ENCODE assay signal across 8 cellular contexts in genomic region chr15:75836953-75837321, GRCh38. TPM values are rescaled to one million over a fixed set of nuclear protein-coding genes. Genes with fewer than 3 reads are reported as not detected.
DNase-seq lines count a peak whose midpoint lies in the region; ATAC-seq, FAIRE-seq and TF ChIP-seq lines count a peak whose summit lies in the region.

No MANE protein-coding gene starts in this region.

- H3K9me3 ChIP-seq in keratinocyte (ENCODE audit: control insufficient read depth, low read depth, low read length), result no peaks in the 10 kb centered on the region

- peak overlapping the region; percentile 72 for H3K27ac ChIP-seq in keratinocyte (ENCODE audit: control insufficient read depth, insufficient read depth, low read length)

- peaks cover 1% of the 10 kb centered on the region for H3K36me3 Mint-ChIP-seq in activated T-helper 1 cell treated with anti-CD3 and anti-CD28 coated beads, Interleukin-12 subunit alpha, Interleukin-12 subunit beta, Interleukin-2, Interleukin-4 antibody, amounts not matched to agents 30 ng/mL and 10 ng/mL and 1 ng/mL, durations not matched to agents 14 hours and 24 hours and 36 hours (ENCODE audit: low read depth)

- peak; percentile 95 for FAIRE-seq in keratinocyte (lab: Jason Lieb, UNC)

- DNase-seq in AG20443 (ENCODE audit: low spot score) (peak; percentile 88), GM19240 (ENCODE audit: insufficient read length, low spot score) (peak; percentile 15), HT1080 (ENCODE audit: low read depth) (peak; percentile 85), keratinocyte (ENCODE audit: low read depth, low spot score) (no peak), NCI-H1417 (lab: John Stamatoyannopoulos, UW) (no peak), COLO668 (lab: John Stamatoyannopoulos, UW; ENCODE audit: unreplicated experiment) (no peak), left colon (no peak)
- DNase-seq in activated T-helper 1 cell treated with anti-CD3 and anti-CD28 coated beads, Interleukin-12 subunit alpha, Interleukin-12 subunit beta, Interleukin-2, Interleukin-4 antibody, amounts not matched to agents 30 ng/mL and 10 ng/mL and 1 ng/mL, durations not matched to agents 14 hours and 24 hours and 36 hours (ENCODE audit: low spot score), result peak; percentile 55

- H3K4me3 Mint-ChIP-seq in activated T-helper 1 cell treated with anti-CD3 and anti-CD28 coated beads, Interleukin-12 subunit alpha, Interleukin-12 subunit beta, Interleukin-2, Interleukin-4 antibody, amounts not matched to agents 30 ng/mL and 10 ng/mL and 1 ng/mL, durations not matched to agents 14 hours and 24 hours and 36 hours, result no peak overlapping the region

- H3K79me2 ChIP-seq in keratinocyte (ENCODE audit: control insufficient read depth, insufficient read depth, low read length), result no peaks in the 10 kb centered on the region

- no peaks in the 10 kb centered on the region for H3K9me3 Mint-ChIP-seq in activated T-helper 1 cell treated with anti-CD3 and anti-CD28 coated beads, Interleukin-12 subunit alpha, Interleukin-12 subunit beta, Interleukin-2, Interleukin-4 antibody, amounts not matched to agents 30 ng/mL and 10 ng/mL and 1 ng/mL, durations not matched to agents 14 hours and 24 hours and 36 hours

- H3K4me1 ChIP-seq in keratinocyte (ENCODE audit: control insufficient read depth, extremely low read depth, insufficient read depth, low read length), result peaks cover 36% of the 10 kb centered on the region

- no peak for ATAC-seq in left colon

- intact Hi-C loops in activated T-helper 1 cell treated with anti-CD3 and anti-CD28 coated beads, Interleukin-12 subunit alpha, Interleukin-12 subunit beta, Interleukin-2, Interleukin-4 antibody, amounts not matched to agents 30 ng/mL and 10 ng/mL and 1 ng/mL, durations not matched to agents 14 hours and 24 hours and 36 hours (cut with micrococcal nuclease), result loop anchor here (1.0 to 5.0 kb wide), 3 partner anchors 7 to 80 kb away; no protein-coding TSS in a partner anchor
- intact Hi-C loops in left colon (cut with DNase I, micrococcal nuclease), result no loop called here

- peak overlapping the region; percentile 65 for H3K4me2 ChIP-seq in keratinocyte (ENCODE audit: control insufficient read depth, extremely low read depth, insufficient read depth, low read depth, low read length)

- H3K9me1 ChIP-seq in keratinocyte (ENCODE audit: control insufficient read depth, extremely low read depth, insufficient read depth, low read length), result no peaks in the 10 kb centered on the region

- dilution Hi-C loops in keratinocyte (cut with MboI; ENCODE audit: extremely low pct_ligation_motif_present, low sequenced_read_pairs), result no loop called here

- no peaks in the 10 kb centered on the region for H3K27me3 ChIP-seq in keratinocyte (ENCODE audit: control insufficient read depth, extremely low read depth, insufficient read depth, low read length)

- H3K27me3 Mint-ChIP-seq in activated T-helper 1 cell treated with anti-CD3 and anti-CD28 coated beads, Interleukin-12 subunit alpha, Interleukin-12 subunit beta, Interleukin-2, Interleukin-4 antibody, amounts not matched to agents 30 ng/mL and 10 ng/mL and 1 ng/mL, durations not matched to agents 14 hours and 24 hours and 36 hours (ENCODE audit: insufficient read depth), result peaks cover 6% of the 10 kb centered on the region

- no peaks in the 10 kb centered on the region for H3K36me3 ChIP-seq in keratinocyte (ENCODE audit: control insufficient read depth in 2 of 2, extremely low read depth in 1 of 2, insufficient read depth in 2 of 2, low read length in 2 of 2)

- H3K9ac ChIP-seq in keratinocyte (ENCODE audit: control insufficient read depth, extremely low read depth, insufficient read depth, low read length), result peak overlapping the region; percentile 4

- H2AFZ ChIP-seq in keratinocyte (ENCODE audit: control insufficient read depth, low read length), result peak overlapping the region; percentile 66

- peaks cover 13% of the 10 kb centered on the region for H3K4me1 Mint-ChIP-seq in activated T-helper 1 cell treated with anti-CD3 and anti-CD28 coated beads, Interleukin-12 subunit alpha, Interleukin-12 subunit beta, Interleukin-2, Interleukin-4 antibody, amounts not matched to agents 30 ng/mL and 10 ng/mL and 1 ng/mL, durations not matched to agents 14 hours and 24 hours and 36 hours (ENCODE audit: low read depth)

- peak in 1 of 3 experiments; percentile 4 for TF ChIP-seq CTCF in keratinocyte (optimal IDR thresholded peaks at IDR 0.05 in 1 of 3, IDR thresholded peaks at IDR 0.05 in 1 of 3, conservative IDR thresholded peaks at IDR 0.05 in 1 of 3; ENCODE audit: extremely low read depth in 1 of 3, insufficient read depth in 2 of 3, low read length in 3 of 3)

- no peaks in the 10 kb centered on the region for H4K20me1 ChIP-seq in keratinocyte (ENCODE audit: control insufficient read depth, extremely low read depth, insufficient read depth, low read length)

- H3K27ac Mint-ChIP-seq in activated T-helper 1 cell treated with anti-CD3 and anti-CD28 coated beads, Interleukin-12 subunit alpha, Interleukin-12 subunit beta, Interleukin-2, Interleukin-4 antibody, amounts not matched to agents 30 ng/mL and 10 ng/mL and 1 ng/mL, durations not matched to agents 14 hours and 24 hours and 36 hours, result no peak overlapping the region

- no peak overlapping the region for H3K4me3 ChIP-seq in keratinocyte (ENCODE audit: control insufficient read depth in 2 of 3, extremely low read depth in 1 of 3, insufficient read depth in 2 of 3, low read depth in 1 of 3, low read length in 3 of 3)

RNA-seq across cellular contexts. Expression of gene UBE2Q2, which starts 6.3 kb away (rescaled TPM):
- 16.1 and 16.3 TPM in 2 replicates for total RNA-seq in HT1080 (2014; rRNA removed; shearing (Covaris generic))
- 23.5 and 26.9 TPM in 2 replicates for polyA plus RNA-seq in HT1080 (2015; cell fraction: cytosol; rRNA removed)
- 13.3 TPM in 2 replicates for polyA plus RNA-seq in HT1080 (2015; cell fraction: nucleus; rRNA removed)
- 20.5 and 20.9 TPM in 2 replicates for total RNA-seq in activated T-helper 1 cell treated with anti-CD3 and anti-CD28 coated beads, Interleukin-12 subunit alpha, Interleukin-12 subunit beta, Interleukin-2, Interleukin-4 antibody, amounts not matched to agents 30 ng/mL and 10 ng/mL and 1 ng/mL, durations not matched to agents 14 hours and 24 hours and 36 hours
- 22.7 to 33.9 TPM (median 25.0 TPM) in 3 replicates for polyA plus RNA-seq in keratinocyte
- polyA plus RNA-seq in keratinocyte (2011; ENCODE audit: low read depth), result 70.9 TPM
- 30.4 and 56.8 TPM in 2 replicates for polyA plus RNA-seq in keratinocyte (2011; cell fraction: cytosol; rRNA removed)
- polyA plus RNA-seq in keratinocyte (2011; cell fraction: nucleus; rRNA removed), result 15.8 and 20.8 TPM in 2 replicates
- polyA plus RNA-seq in keratinocyte (2012; ENCODE audit: low replicate concordance), result 25.3 and 28.0 TPM in 2 replicates
- 8.2 to 20.1 TPM (median 13.1 TPM) in 3 replicates for polyA minus RNA-seq in keratinocyte
- 26.5 TPM for polyA minus RNA-seq in keratinocyte (2011; cell fraction: cytosol; rRNA and poly(A)+ RNA removed)
- 7.3 and 15.4 TPM in 2 replicates for polyA minus RNA-seq in keratinocyte (2011; cell fraction: nucleus; rRNA and poly(A)+ RNA removed)
- total RNA-seq in left colon, result 10 to 100 TPM; 16.0 to 19.4 TPM

Comparison
In these comparisons a context has a peak if more than half of its experiments do, and no peak if none do; other contexts are left out.
1. DNase-seq: peak in AG20443 (single experiment), GM19240 (single experiment), HT1080 (single experiment) and activated T-helper 1 cell treated with anti-CD3 and anti-CD28 coated beads, Interleukin-12 subunit alpha, Interleukin-12 subunit beta, Interleukin-2, Interleukin-4 antibody, amounts not matched to agents 30 ng/mL and 10 ng/mL and 1 ng/mL, durations not matched to agents 14 hours and 24 hours and 36 hours (single experiment); none in keratinocyte (single experiment), NCI-H1417 (0 of 3), COLO668 (single experiment) and left colon (0 of 2).